Comparison of ENCODE assay signal across 18 cellular contexts in the genomic region with DNA sequence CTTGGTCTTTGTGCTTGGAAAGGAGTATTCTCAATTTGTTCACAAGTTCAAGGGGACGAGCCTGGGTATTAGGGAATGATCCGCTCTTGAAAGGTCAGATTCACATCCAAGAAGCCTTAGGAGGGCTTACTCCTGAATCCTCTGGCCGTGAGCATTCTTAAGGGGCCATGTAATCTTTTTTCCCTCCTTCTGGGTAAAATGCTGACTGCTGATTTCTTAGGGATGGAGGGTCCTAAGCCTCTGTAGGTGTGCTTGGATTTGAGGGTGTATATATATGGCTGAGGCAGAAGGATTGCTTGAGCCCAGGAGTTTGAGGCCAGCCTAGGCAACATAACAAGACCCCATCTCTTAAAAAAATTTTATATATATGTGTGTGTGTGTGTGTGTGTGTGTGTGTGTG.
"Had no signal": no experiment of that assay in that cellular context is flagged by ENCODE, and none has a peak within 500 bp of the region (broad histone marks: within the 10 kb centered on the region; RNA-seq: fewer than 3 reads in every experiment).

No MANE protein-coding gene starts in this region.

- H3K4me1 Mint-ChIP-seq: activated CD4-positive, alpha-beta T cell treated with anti-CD3 and anti-CD28 coated beads for 36 hours; activated CD8-positive, alpha-beta memory T cell treated with anti-CD3 and anti-CD28 coated beads, Interleukin-2, amount 10 ng/mL, durations not matched to agents 7 days and 5 days; activated naive CD4-positive, alpha-beta T cell treated with anti-CD3 and anti-CD28 coated beads, Interleukin-2, amount 10 ng/mL, durations not matched to agents 7 days and 5 days; immature natural killer cell had no signal

- H3K9ac ChIP-seq: parathyroid adenoma had no signal

- H3K36me3 ChIP-seq: colonic mucosa, lower lobe of right lung, suprapubic skin had no signal

- H3K9me3 Mint-ChIP-seq: activated naive CD4-positive, alpha-beta T cell treated with anti-CD3 and anti-CD28 coated beads, Interleukin-2, amount 10 ng/mL, durations not matched to agents 7 days and 5 days; immature natural killer cell; stimulated activated naive CD8-positive, alpha-beta T cell treated with anti-CD3 and anti-CD28 coated beads, Interleukin-15, Interleukin-2, amounts not matched to agents 100 ng/mL and 50 ng/mL, for 24 hours had no signal

- H3K27ac Mint-ChIP-seq: activated CD4-positive, alpha-beta memory T cell treated with anti-CD3 and anti-CD28 coated beads for 36 hours; activated CD4-positive, alpha-beta T cell treated with anti-CD3 and anti-CD28 coated beads for 36 hours; activated CD8-positive, alpha-beta memory T cell treated with anti-CD3 and anti-CD28 coated beads, Interleukin-2, amount 10 ng/mL, durations not matched to agents 7 days and 5 days; activated naive CD4-positive, alpha-beta T cell treated with anti-CD3 and anti-CD28 coated beads, Interleukin-2, amount 10 ng/mL, durations not matched to agents 7 days and 5 days; immature natural killer cell; stimulated activated naive CD8-positive, alpha-beta T cell treated with anti-CD3 and anti-CD28 coated beads, Interleukin-15, Interleukin-2, amounts not matched to agents 100 ng/mL and 50 ng/mL, for 24 hours had no signal

- H3K27ac ChIP-seq: colonic mucosa, foreskin keratinocyte, lower lobe of right lung, parathyroid adenoma, suprapubic skin had no signal

- H2AFZ ChIP-seq: parathyroid adenoma had no signal

- H3K4me1 ChIP-seq: colonic mucosa, foreskin keratinocyte, parathyroid adenoma, suprapubic skin had no signal

- H3K9me3 ChIP-seq: colonic mucosa, lower lobe of right lung, suprapubic skin had no signal

- H3K4me3 ChIP-seq: colonic mucosa, lower lobe of right lung, skin epidermis, suprapubic skin had no signal

- H3K4me3 Mint-ChIP-seq: activated CD4-positive, alpha-beta memory T cell treated with anti-CD3 and anti-CD28 coated beads for 36 hours; activated CD4-positive, alpha-beta T cell treated with anti-CD3 and anti-CD28 coated beads for 36 hours; activated CD8-positive, alpha-beta memory T cell treated with anti-CD3 and anti-CD28 coated beads, Interleukin-2, amount 10 ng/mL, durations not matched to agents 7 days and 5 days; activated naive CD4-positive, alpha-beta T cell treated with anti-CD3 and anti-CD28 coated beads, Interleukin-2, amount 10 ng/mL, durations not matched to agents 7 days and 5 days; immature natural killer cell; stimulated activated naive CD8-positive, alpha-beta T cell treated with anti-CD3 and anti-CD28 coated beads, Interleukin-15, Interleukin-2, amounts not matched to agents 100 ng/mL and 50 ng/mL, for 24 hours had no signal

- H3K36me3 Mint-ChIP-seq: activated CD4-positive, alpha-beta memory T cell treated with anti-CD3 and anti-CD28 coated beads for 36 hours; activated CD8-positive, alpha-beta memory T cell treated with anti-CD3 and anti-CD28 coated beads, Interleukin-2, amount 10 ng/mL, durations not matched to agents 7 days and 5 days; activated naive CD4-positive, alpha-beta T cell treated with anti-CD3 and anti-CD28 coated beads, Interleukin-2, amount 10 ng/mL, durations not matched to agents 7 days and 5 days; immature natural killer cell had no signal

- H3K27me3 ChIP-seq: colonic mucosa, foreskin keratinocyte, suprapubic skin had no signal

- DNase-seq: activated CD4-positive, alpha-beta memory T cell treated with anti-CD3 and anti-CD28 coated beads for 36 hours; activated CD4-positive, alpha-beta T cell treated with anti-CD3 and anti-CD28 coated beads for 36 hours; activated CD8-positive, alpha-beta memory T cell treated with anti-CD3 and anti-CD28 coated beads, Interleukin-2, amount 10 ng/mL, durations not matched to agents 7 days and 5 days; activated naive CD4-positive, alpha-beta T cell treated with anti-CD3 and anti-CD28 coated beads, Interleukin-2, amount 10 ng/mL, durations not matched to agents 7 days and 5 days; activated T-cell treated with anti-CD3 and anti-CD28 coated beads, Interleukin-2, amount 50 U/mL, for 1 hour; central memory CD4-positive, alpha-beta T cell; colonic mucosa; foreskin keratinocyte; immature natural killer cell; lower lobe of right lung; midbrain; stimulated activated CD4-positive, alpha-beta T cell treated with anti-CD3 and anti-CD28 coated beads, Interleukin-4, amount 100 ng/mL, for 4 hours; stimulated activated CD8-positive, alpha-beta memory T cell treated with anti-CD3 and anti-CD28 coated beads, Interleukin-4, amount 100 ng/mL, for 48 hours; trophoblast cell had no signal

- H3K27me3 Mint-ChIP-seq: activated CD4-positive, alpha-beta T cell treated with anti-CD3 and anti-CD28 coated beads for 36 hours; stimulated activated naive CD8-positive, alpha-beta T cell treated with anti-CD3 and anti-CD28 coated beads, Interleukin-15, Interleukin-2, amounts not matched to agents 100 ng/mL and 50 ng/mL, for 24 hours had no signal

- ATAC-seq: activated CD4-positive, alpha-beta T cell treated with anti-CD3 and anti-CD28 coated beads for 36 hours; activated CD8-positive, alpha-beta memory T cell treated with anti-CD3 and anti-CD28 coated beads, Interleukin-2, amount 10 ng/mL, durations not matched to agents 7 days and 5 days; foreskin keratinocyte; lower lobe of right lung had no signal
